In the genomic region with DNA sequence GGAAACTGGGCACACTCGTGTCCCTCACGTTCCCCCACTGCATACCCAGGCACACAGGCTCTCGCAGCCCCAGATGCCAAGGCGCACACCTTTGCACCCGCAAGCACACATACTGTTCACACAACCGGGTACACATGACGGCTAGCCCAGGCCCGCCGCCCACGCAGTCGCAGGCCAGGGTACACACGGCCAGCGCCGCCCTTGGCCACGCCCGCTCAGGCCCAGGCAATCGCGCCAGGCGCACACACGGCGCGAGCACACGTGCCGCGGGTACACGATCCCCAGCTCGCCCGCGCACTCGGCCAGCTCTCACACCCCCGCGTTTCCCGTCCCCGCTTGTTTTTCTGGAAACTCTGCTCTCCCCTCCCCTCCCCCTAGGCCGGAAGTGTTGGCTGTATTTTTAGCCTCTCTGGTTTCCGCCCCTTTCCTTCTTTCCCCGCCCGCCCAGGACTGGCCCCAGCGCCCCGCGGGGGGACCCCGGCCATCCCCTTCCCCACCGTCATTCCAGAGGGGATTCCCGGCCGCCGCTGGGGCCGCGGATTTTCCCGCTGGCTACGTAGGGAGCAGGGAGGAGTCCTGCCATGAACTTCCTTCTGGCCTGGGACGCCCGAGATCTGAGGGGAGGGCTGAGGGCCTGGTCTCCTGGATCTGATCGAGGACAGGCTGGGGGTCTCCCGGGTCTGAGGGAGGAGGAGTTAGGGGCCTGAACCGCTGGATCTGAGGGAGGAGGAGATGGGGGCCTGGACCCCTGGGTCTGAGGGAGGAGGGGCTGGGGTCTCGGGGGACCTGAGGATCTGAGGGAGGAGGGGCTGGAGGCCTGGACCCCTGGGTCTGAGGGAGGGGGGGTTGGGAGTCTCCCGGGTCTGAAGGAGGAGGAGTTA, we compare ENCODE assay signal across 8 cellular contexts. TPM values are rescaled to one million over a fixed set of nuclear protein-coding genes. Genes with fewer than 3 reads are reported as not detected.
DNase-seq lines count a peak whose midpoint lies in the region; ATAC-seq, FAIRE-seq and TF ChIP-seq lines count a peak whose summit lies in the region.

No MANE protein-coding gene starts in this region.

- H3K9me3 ChIP-seq in HepG2 (ENCODE audit: low read length), result no peaks in the 10 kb centered on the region

- no peak for TF ChIP-seq EP300 in HepG2 (IDR thresholded peaks at IDR 0.05; ENCODE audit: low read depth in 2 of 2, low read length in 2 of 2)
- 0 out of 2 replicates have a peak, but pooled peaks have one; percentile 19 for TF ChIP-seq EP300 in HepG2 (CRISPR knock-in tag; IDR thresholded peaks at IDR 0.05; ENCODE audit: borderline replicate concordance)

- in situ Hi-C loops in HepG2 (cut with HindIII; ENCODE audit: extremely low pct_ligation_motif_present, low pct_unique_long_range_greater_than_20kb), result no loop called here

- H3K36me3 ChIP-seq in HepG2 (replicated peaks in 1 of 2; ENCODE audit: control insufficient read depth in 1 of 2, insufficient read depth in 2 of 2, low read length in 2 of 2), result no peaks in the 10 kb centered on the region

- H3K4me2 ChIP-seq in HepG2 (ENCODE audit: low read depth, low read length), result peak overlapping the region; percentile 67

- no peak for FAIRE-seq in HepG2 (lab: Jason Lieb, UNC)

- peaks cover 8% of the 10 kb centered on the region; the same call in 1 of the 2 replicates for H4K20me1 ChIP-seq in HepG2 (ENCODE audit: insufficient read depth, low read length)

- peaks cover 68% of the 10 kb centered on the region for H3K4me1 ChIP-seq in HepG2 (ENCODE audit: insufficient read depth, low read length)

- CTCF ChIA-PET in HepG2 (lab: Yijun Ruan, JAX; ENCODE audit: low intra/inter-chr PET ratio, low total read pairs), result no interaction called here

- peak overlapping the region; percentile 98 for H3K27ac ChIP-seq in HepG2 (ENCODE audit: extremely low read length, insufficient read depth, low read length)

- BruUV-seq in HepG2 (replicated peaks; lab: Mats Ljungman, UMichigan), result no TSS peak

- H3K9ac ChIP-seq in HepG2 (ENCODE audit: insufficient read depth, low read depth, low read length), result peak overlapping the region; percentile 77; the same call in 1 of the 2 replicates

- POLR2A ChIA-PET in HepG2 (lab: Yijun Ruan, JAX), result interaction anchor here (1.4 to 2.7 kb wide), 8 partner anchors 9 to 38 kb away, joined by 3 to 64 read pairs (median 12); partner anchors contain the start of genes MED29, PAF1, PLEKHG2 and RPS16

- ATAC-seq in HG02678 (IDR thresholded peaks at IDR 0.05; ENCODE audit: unreplicated experiment) (peak; percentile 33), HepG2 (no peak), GM18861 (IDR thresholded peaks at IDR 0.05; ENCODE audit: unreplicated experiment) (no peak)

- H2AFZ ChIP-seq in HepG2 (ENCODE audit: low read length), result no peak overlapping the region

- H3K27me3 ChIP-seq in HepG2 (ENCODE audit: control insufficient read depth in 1 of 2, insufficient read depth in 2 of 2, low read length in 2 of 2), result no peaks in the 10 kb centered on the region; a peak in 1 of 5 replicates

- intact Hi-C loops in HepG2 (cut with micrococcal nuclease; ENCODE audit: unreplicated experiment), result loop anchor here (5.0 kb wide), 1 partner anchor 1040 kb away; the partner anchor contains the start of gene SERTAD3

- no peak for TF ChIP-seq RAD21 in HepG2 (CRISPR knock-in tag; IDR thresholded peaks at IDR 0.05)

- peaks cover 10% of the 10 kb centered on the region for H3K79me2 ChIP-seq in HepG2 (ENCODE audit: insufficient read depth, low read length)

- DNase-seq in ELF-1 (ENCODE audit: low read depth, low spot score), result peak; percentile 78
- peak; percentile 31 for DNase-seq in NCI-H526 treated with DMSO at 0.1 percent for 48 hours (lab: John Stamatoyannopoulos, UW)
- peak; percentile 76 to 78 for DNase-seq in activated CD4-positive, alpha-beta T cell treated with anti-CD3 and anti-CD28 coated beads, Interleukin-2, amount 50 U/mL, for 4 hours
- peak; percentile 95 for DNase-seq in dermis blood vessel endothelial cell
- no peak for DNase-seq in HepG2 (ENCODE audit: low spot score)
- DNase-seq in stimulated activated CD4-positive, alpha-beta T cell treated with anti-CD3 and anti-CD28 coated beads, Interleukin-2, amount 100 ng/mL, for 24 hours, result peak; percentile 84 to 90

- H3K4me3 ChIP-seq in HepG2 (replicated peaks in 1 of 3; ENCODE audit: insufficient read depth in 1 of 3, low read depth in 2 of 3, low read length in 3 of 3), result no peak overlapping the region

- 90% methylated on average over 52 of the region's 57 CpGs for WGBS in HepG2 (ENCODE audit: low lambda C conversion rate)

- no peak for TF ChIP-seq POLR2A in HepG2 (IDR thresholded peaks at IDR 0.05; ENCODE audit: insufficient read depth in 1 of 2, low read depth in 2 of 2, low read length in 2 of 2)

- TF ChIP-seq CTCF in HepG2 (CRISPR knock-in tag; IDR thresholded peaks at IDR 0.05), result no peak

RNA-seq across cellular contexts. Expression of gene ZFP36, which starts 4.0 kb away (rescaled TPM):
- total RNA-seq in dermis blood vessel endothelial cell, result 1.0 and 2.4 TPM in 2 replicates
- 0.81 and 1.7 TPM in 2 replicates for total RNA-seq in HepG2 (2016; rRNA removed; fragmentation: Illumina TruSeq; extraction: Trizol)
- total RNA-seq in HepG2 (2016; cell fraction: cytosol; rRNA removed; fragmentation: Illumina TruSeq; extraction: Trizol; ENCODE audit: low read depth), result 1.2 and 1.4 TPM in 2 replicates
- total RNA-seq in HepG2 (2016; cell fraction: insoluble cytoplasmic fraction; rRNA removed; fragmentation: Illumina TruSeq; extraction: Trizol), result 0.52 and 1.3 TPM in 2 replicates
- 1.9 and 2.1 TPM in 2 replicates for total RNA-seq in HepG2 (2016; cell fraction: membrane; rRNA removed; fragmentation: Illumina TruSeq; extraction: Trizol)
- 1.1 and 2.6 TPM in 2 replicates for total RNA-seq in HepG2 (2016; cell fraction: nucleus; rRNA removed; fragmentation: Illumina TruSeq; extraction: Trizol)
- 1.4 and 2.1 TPM in 2 replicates for polyA plus RNA-seq in HepG2 (2011; rRNA removed)
- polyA plus RNA-seq in HepG2 (2011; cell fraction: cytosol; rRNA removed), result 2.1 TPM in 2 replicates
- polyA plus RNA-seq in HepG2 (2011; cell fraction: nucleus; rRNA removed), result 10.8 and 12.7 TPM in 2 replicates
- 9.4 and 10.6 TPM in 2 replicates for polyA plus RNA-seq in HepG2 (2012)
- 1.1 and 1.3 TPM in 2 replicates for polyA plus RNA-seq in HepG2 (2016; cell fraction: cytosol; fragmentation: Illumina TruSeq; extraction: Trizol; ENCODE audit: low read depth)
- 2.3 and 4.1 TPM in 2 replicates for polyA plus RNA-seq in HepG2 (2016; cell fraction: insoluble cytoplasmic fraction; fragmentation: Illumina TruSeq; extraction: Trizol; ENCODE audit: low read depth)
- 1.9 and 2.8 TPM in 2 replicates for polyA plus RNA-seq in HepG2 (2016; cell fraction: membrane; fragmentation: Illumina TruSeq; extraction: Trizol; ENCODE audit: low read depth)
- 6.2 and 8.4 TPM in 2 replicates for polyA plus RNA-seq in HepG2 (2016; cell fraction: nucleus; fragmentation: Illumina TruSeq; extraction: Trizol; ENCODE audit: insufficient read depth, low read depth)
- polyA minus RNA-seq in HepG2 (2011; rRNA and poly(A)+ RNA removed; ENCODE audit: low replicate concordance), result 4.1 and 5.5 TPM in 2 replicates
- polyA minus RNA-seq in HepG2 (2011; cell fraction: cytosol; rRNA and poly(A)+ RNA removed), result 7.8 and 9.2 TPM in 2 replicates
- polyA minus RNA-seq in HepG2 (2011; cell fraction: nucleus; rRNA and poly(A)+ RNA removed), result 4.1 and 6.0 TPM in 2 replicates

RNA-seq across cellular contexts. Expression of gene PLEKHG2, which starts 9.8 kb away (rescaled TPM):
- 13.6 and 22.1 TPM in 2 replicates for total RNA-seq in dermis blood vessel endothelial cell
- 3.6 and 5.2 TPM in 2 replicates for total RNA-seq in HepG2 (2016; rRNA removed; fragmentation: Illumina TruSeq; extraction: Trizol)
- total RNA-seq in HepG2 (2016; cell fraction: cytosol; rRNA removed; fragmentation: Illumina TruSeq; extraction: Trizol; ENCODE audit: low read depth), result 0.51 and 1.9 TPM in 2 replicates
- 3.1 and 4.0 TPM in 2 replicates for total RNA-seq in HepG2 (2016; cell fraction: insoluble cytoplasmic fraction; rRNA removed; fragmentation: Illumina TruSeq; extraction: Trizol)
- total RNA-seq in HepG2 (2016; cell fraction: membrane; rRNA removed; fragmentation: Illumina TruSeq; extraction: Trizol), result 2.0 and 3.5 TPM in 2 replicates
- 6.8 TPM in 2 replicates for total RNA-seq in HepG2 (2016; cell fraction: nucleus; rRNA removed; fragmentation: Illumina TruSeq; extraction: Trizol)
- polyA plus RNA-seq in HepG2 (2011; rRNA removed), result 6.8 and 7.8 TPM in 2 replicates
- 1.9 and 2.4 TPM in 2 replicates for polyA plus RNA-seq in HepG2 (2011; cell fraction: cytosol; rRNA removed)
- 30.6 and 32.3 TPM in 2 replicates for polyA plus RNA-seq in HepG2 (2011; cell fraction: nucleus; rRNA removed)
- 5.1 and 11.3 TPM in 2 replicates for polyA plus RNA-seq in HepG2 (2012)
- polyA plus RNA-seq in HepG2 (2016; cell fraction: cytosol; fragmentation: Illumina TruSeq; extraction: Trizol; ENCODE audit: low read depth), result 0.75 and 1.5 TPM in 2 replicates
- polyA plus RNA-seq in HepG2 (2016; cell fraction: insoluble cytoplasmic fraction; fragmentation: Illumina TruSeq; extraction: Trizol; ENCODE audit: low read depth), result 2.8 and 5.1 TPM in 2 replicates
- polyA plus RNA-seq in HepG2 (2016; cell fraction: membrane; fragmentation: Illumina TruSeq; extraction: Trizol; ENCODE audit: low read depth), result 2.6 and 3.5 TPM in 2 replicates
- polyA plus RNA-seq in HepG2 (2016; cell fraction: nucleus; fragmentation: Illumina TruSeq; extraction: Trizol; ENCODE audit: insufficient read depth, low read depth), result 17.4 and 28.3 TPM in 2 replicates
- 6.5 and 8.4 TPM in 2 replicates for polyA minus RNA-seq in HepG2 (2011; rRNA and poly(A)+ RNA removed; ENCODE audit: low replicate concordance)
- polyA minus RNA-seq in HepG2 (2011; cell fraction: cytosol; rRNA and poly(A)+ RNA removed), result 6.3 and 8.3 TPM in 2 replicates
- 18.9 and 20.1 TPM in 2 replicates for polyA minus RNA-seq in HepG2 (2011; cell fraction: nucleus; rRNA and poly(A)+ RNA removed)

RNA-seq across cellular contexts. Expression of gene MED29, which starts 11.5 kb away (rescaled TPM):
- total RNA-seq in dermis blood vessel endothelial cell (10.7 and 22.5 TPM in 2 replicates), HepG2 (2016; rRNA removed; fragmentation: Illumina TruSeq; extraction: Trizol) (14.0 and 18.1 TPM in 2 replicates)
- total RNA-seq in HepG2 (2016; cell fraction: cytosol; rRNA removed; fragmentation: Illumina TruSeq; extraction: Trizol; ENCODE audit: low read depth), result 3.3 and 3.4 TPM in 2 replicates
- 14.6 and 16.5 TPM in 2 replicates for total RNA-seq in HepG2 (2016; cell fraction: insoluble cytoplasmic fraction; rRNA removed; fragmentation: Illumina TruSeq; extraction: Trizol)
- total RNA-seq in HepG2 (2016; cell fraction: membrane; rRNA removed; fragmentation: Illumina TruSeq; extraction: Trizol), result 8.2 and 8.3 TPM in 2 replicates
- 6.8 and 6.9 TPM in 2 replicates for total RNA-seq in HepG2 (2016; cell fraction: nucleus; rRNA removed; fragmentation: Illumina TruSeq; extraction: Trizol)
- polyA plus RNA-seq in HepG2 (2011; rRNA removed), result 19.7 and 23.7 TPM in 2 replicates
- polyA plus RNA-seq in HepG2 (2011; cell fraction: cytosol; rRNA removed), result 23.2 and 27.9 TPM in 2 replicates
- 16.6 and 20.4 TPM in 2 replicates for polyA plus RNA-seq in HepG2 (2011; cell fraction: nucleus; rRNA removed)
- 12.2 and 13.4 TPM in 2 replicates for polyA plus RNA-seq in HepG2 (2012)
- polyA plus RNA-seq in HepG2 (2016; cell fraction: cytosol; fragmentation: Illumina TruSeq; extraction: Trizol; ENCODE audit: low read depth), result 3.1 TPM in 2 replicates
- 18.4 and 20.3 TPM in 2 replicates for polyA plus RNA-seq in HepG2 (2016; cell fraction: insoluble cytoplasmic fraction; fragmentation: Illumina TruSeq; extraction: Trizol; ENCODE audit: low read depth)
- 6.3 and 7.9 TPM in 2 replicates for polyA plus RNA-seq in HepG2 (2016; cell fraction: membrane; fragmentation: Illumina TruSeq; extraction: Trizol; ENCODE audit: low read depth)
- 14.1 and 15.8 TPM in 2 replicates for polyA plus RNA-seq in HepG2 (2016; cell fraction: nucleus; fragmentation: Illumina TruSeq; extraction: Trizol; ENCODE audit: insufficient read depth, low read depth)
- polyA minus RNA-seq in HepG2 (2011; rRNA and poly(A)+ RNA removed; ENCODE audit: low replicate concordance), result 44.1 and 48.3 TPM in 2 replicates
- polyA minus RNA-seq in HepG2 (2011; cell fraction: cytosol; rRNA and poly(A)+ RNA removed), result 10.6 and 11.3 TPM in 2 replicates
- 10.1 and 13.1 TPM in 2 replicates for polyA minus RNA-seq in HepG2 (2011; cell fraction: nucleus; rRNA and poly(A)+ RNA removed)

RNA-seq across cellular contexts. Expression of gene PAF1, which starts 11.8 kb away (rescaled TPM):
- 29.5 and 34.2 TPM in 2 replicates for total RNA-seq in dermis blood vessel endothelial cell
- total RNA-seq in HepG2 (2016; rRNA removed; fragmentation: Illumina TruSeq; extraction: Trizol), result 30.2 and 31.0 TPM in 2 replicates
- total RNA-seq in HepG2 (2016; cell fraction: cytosol; rRNA removed; fragmentation: Illumina TruSeq; extraction: Trizol; ENCODE audit: low read depth), result 4.3 and 4.6 TPM in 2 replicates
- 25.2 and 33.6 TPM in 2 replicates for total RNA-seq in HepG2 (2016; cell fraction: insoluble cytoplasmic fraction; rRNA removed; fragmentation: Illumina TruSeq; extraction: Trizol)
- total RNA-seq in HepG2 (2016; cell fraction: membrane; rRNA removed; fragmentation: Illumina TruSeq; extraction: Trizol), result 7.2 and 8.9 TPM in 2 replicates
- 17.1 and 20.6 TPM in 2 replicates for total RNA-seq in HepG2 (2016; cell fraction: nucleus; rRNA removed; fragmentation: Illumina TruSeq; extraction: Trizol)
- polyA plus RNA-seq in HepG2 (2011; rRNA removed), result 30.3 and 31.1 TPM in 2 replicates
- 23.2 and 28.5 TPM in 2 replicates for polyA plus RNA-seq in HepG2 (2011; cell fraction: cytosol; rRNA removed)
- 46.4 and 51.2 TPM in 2 replicates for polyA plus RNA-seq in HepG2 (2011; cell fraction: nucleus; rRNA removed)
- polyA plus RNA-seq in HepG2 (2012), result 31.0 and 32.0 TPM in 2 replicates
- 4.2 and 4.5 TPM in 2 replicates for polyA plus RNA-seq in HepG2 (2016; cell fraction: cytosol; fragmentation: Illumina TruSeq; extraction: Trizol; ENCODE audit: low read depth)
- 45.7 and 53.2 TPM in 2 replicates for polyA plus RNA-seq in HepG2 (2016; cell fraction: insoluble cytoplasmic fraction; fragmentation: Illumina TruSeq; extraction: Trizol; ENCODE audit: low read depth)
- 7.1 and 7.8 TPM in 2 replicates for polyA plus RNA-seq in HepG2 (2016; cell fraction: membrane; fragmentation: Illumina TruSeq; extraction: Trizol; ENCODE audit: low read depth)
- 51.5 and 52.7 TPM in 2 replicates for polyA plus RNA-seq in HepG2 (2016; cell fraction: nucleus; fragmentation: Illumina TruSeq; extraction: Trizol; ENCODE audit: insufficient read depth, low read depth)
- polyA minus RNA-seq in HepG2 (2011; rRNA and poly(A)+ RNA removed; ENCODE audit: low replicate concordance), result 32.5 and 51.4 TPM in 2 replicates
- polyA minus RNA-seq in HepG2 (2011; cell fraction: cytosol; rRNA and poly(A)+ RNA removed), result 17.1 and 19.9 TPM in 2 replicates
- 30.1 and 33.9 TPM in 2 replicates for polyA minus RNA-seq in HepG2 (2011; cell fraction: nucleus; rRNA and poly(A)+ RNA removed)

RNA-seq across cellular contexts. Expression of gene RPS16, which starts 33.1 kb away (rescaled TPM):
- total RNA-seq in dermis blood vessel endothelial cell (49.0 and 115 TPM in 2 replicates), HepG2 (2016; rRNA removed; fragmentation: Illumina TruSeq; extraction: Trizol) (488 and 790 TPM in 2 replicates)
- total RNA-seq in HepG2 (2016; cell fraction: cytosol; rRNA removed; fragmentation: Illumina TruSeq; extraction: Trizol; ENCODE audit: low read depth), result 875 and 1,100 TPM in 2 replicates
- total RNA-seq in HepG2 (2016; cell fraction: insoluble cytoplasmic fraction; rRNA removed; fragmentation: Illumina TruSeq; extraction: Trizol), result 524 and 648 TPM in 2 replicates
- 1,389 and 1,434 TPM in 2 replicates for total RNA-seq in HepG2 (2016; cell fraction: membrane; rRNA removed; fragmentation: Illumina TruSeq; extraction: Trizol)
- 216 and 289 TPM in 2 replicates for total RNA-seq in HepG2 (2016; cell fraction: nucleus; rRNA removed; fragmentation: Illumina TruSeq; extraction: Trizol)
- polyA plus RNA-seq in HepG2 (2011; rRNA removed), result 2,583 and 2,596 TPM in 2 replicates
- 6,196 and 9,335 TPM in 2 replicates for polyA plus RNA-seq in HepG2 (2011; cell fraction: cytosol; rRNA removed)
- 2,074 and 2,083 TPM in 2 replicates for polyA plus RNA-seq in HepG2 (2011; cell fraction: nucleus; rRNA removed)
- 3,042 and 3,601 TPM in 2 replicates for polyA plus RNA-seq in HepG2 (2012)
- polyA plus RNA-seq in HepG2 (2016; cell fraction: cytosol; fragmentation: Illumina TruSeq; extraction: Trizol; ENCODE audit: low read depth), result 3,994 and 4,562 TPM in 2 replicates
- polyA plus RNA-seq in HepG2 (2016; cell fraction: insoluble cytoplasmic fraction; fragmentation: Illumina TruSeq; extraction: Trizol; ENCODE audit: low read depth), result 2,744 and 2,812 TPM in 2 replicates
- polyA plus RNA-seq in HepG2 (2016; cell fraction: membrane; fragmentation: Illumina TruSeq; extraction: Trizol; ENCODE audit: low read depth), result 5,655 and 5,989 TPM in 2 replicates
- 1,642 and 1,701 TPM in 2 replicates for polyA plus RNA-seq in HepG2 (2016; cell fraction: nucleus; fragmentation: Illumina TruSeq; extraction: Trizol; ENCODE audit: insufficient read depth, low read depth)
- polyA minus RNA-seq in HepG2 (2011; rRNA and poly(A)+ RNA removed; ENCODE audit: low replicate concordance), result 2,434 and 2,985 TPM in 2 replicates
- polyA minus RNA-seq in HepG2 (2011; cell fraction: cytosol; rRNA and poly(A)+ RNA removed), result 1,333 and 1,373 TPM in 2 replicates
- 311 and 415 TPM in 2 replicates for polyA minus RNA-seq in HepG2 (2011; cell fraction: nucleus; rRNA and poly(A)+ RNA removed)
